16 cellular contexts compared by ENCODE assay signal in genomic region chr2:189247276-189247675, GRCh38.
"Had no signal": no experiment of that assay in that cellular context is flagged by ENCODE, and none has a peak within 500 bp of the region (broad histone marks: within the 10 kb centered on the region; RNA-seq: fewer than 3 reads in every experiment).

No MANE protein-coding gene starts in this region.

- DNase-seq: dermis blood vessel endothelial cell; dorsolateral prefrontal cortex; effector CD4-positive, alpha-beta T cell; effector memory CD4-positive, alpha-beta T cell; foreskin keratinocyte; head of caudate nucleus; heart right ventricle; hippocampal formation; left cardiac atrium; left lung; left ventricle myocardium superior; lower lobe of right lung; mesenchymal stem cell; mucosa of descending colon had no signal

- H3K27ac Mint-ChIP-seq: mesothelial cell of epicardium had no signal

- H3K4me3 Mint-ChIP-seq: mesothelial cell of epicardium had no signal

- ATAC-seq: foreskin keratinocyte, gastroesophageal sphincter, heart right ventricle, left cardiac atrium, left lung, left ventricle myocardium superior, lower lobe of right lung, mucosa of descending colon had no signal
